8 cellular contexts compared by ENCODE assay signal in genomic region chr12:12999959-13000615, GRCh38. TPM values are rescaled to one million over a fixed set of nuclear protein-coding genes. Genes with fewer than 3 reads are reported as not detected.
DNase-seq lines count a peak whose midpoint lies in the region; ATAC-seq and TF ChIP-seq lines count a peak whose summit lies in the region.

TSS of gene HEBP1 (minus strand) at chr12:13000265. CDS start at chr12:13000114, 151 bp downstream.

- H3K4me3 ChIP-seq in AG09309 (ENCODE audit: control insufficient read depth, low read depth, low read length) (peak within 1 kb of the TSS; percentile 73), choroid plexus epithelial cell (ENCODE audit: low read depth, low read length) (peak within 1 kb of the TSS; percentile 75)

- peak; percentile 85 for ATAC-seq in HG03442 (IDR thresholded peaks at IDR 0.05; ENCODE audit: unreplicated experiment)

- peak; percentile 44 for DNase-seq in AG09309 (ENCODE audit: low read depth)
- DNase-seq in GM19240 (ENCODE audit: insufficient read length, low spot score), result peak; percentile 68
- peak; percentile 88 for DNase-seq in NCI-H510A treated with DMSO at 0.1 percent for 48 hours (lab: John Stamatoyannopoulos, UW)
- DNase-seq in activated CD4-positive, alpha-beta T cell treated with anti-CD3 and anti-CD28 coated beads, Interleukin-2, amount 10 ng/mL, durations not matched to agents 24 days and 14 days, result peak; percentile 98
- peak; percentile 93 for DNase-seq in choroid plexus epithelial cell (ENCODE audit: low read depth)
- peak; percentile 90 for DNase-seq in kidney tubule cell (ENCODE audit: low spot score)
- peak; percentile 91 to 98 for DNase-seq in stimulated activated CD4-positive, alpha-beta T cell treated with anti-CD3 and anti-CD28 coated beads, Interleukin-1b, Interleukin-23, amount 100 ng/mL, for 1 hour (ENCODE audit: low read depth in 2 of 2)

- H3K36me3 Mint-ChIP-seq in activated CD4-positive, alpha-beta T cell treated with anti-CD3 and anti-CD28 coated beads, Interleukin-2, amount 10 ng/mL, durations not matched to agents 24 days and 14 days (ENCODE audit: low read depth), result no peaks in the 10 kb centered on the region

- peak within 1 kb of the TSS; percentile 91 for H3K4me3 Mint-ChIP-seq in activated CD4-positive, alpha-beta T cell treated with anti-CD3 and anti-CD28 coated beads, Interleukin-2, amount 10 ng/mL, durations not matched to agents 24 days and 14 days

- peak within 1 kb of the TSS; percentile 89 for H3K27ac Mint-ChIP-seq in activated CD4-positive, alpha-beta T cell treated with anti-CD3 and anti-CD28 coated beads, Interleukin-2, amount 10 ng/mL, durations not matched to agents 24 days and 14 days

- no peak for TF ChIP-seq CTCF in AG09309 (IDR thresholded peaks at IDR 0.05; ENCODE audit: control insufficient read depth, insufficient read depth, low read depth, low read length, missing control alignments)
- TF ChIP-seq CTCF in choroid plexus epithelial cell (conservative IDR thresholded peaks at IDR 0.05; ENCODE audit: low read depth, low read length), result no peak

- H3K27me3 Mint-ChIP-seq in activated CD4-positive, alpha-beta T cell treated with anti-CD3 and anti-CD28 coated beads, Interleukin-2, amount 10 ng/mL, durations not matched to agents 24 days and 14 days, result peaks cover 25% of the 10 kb centered on the region

- H3K4me1 Mint-ChIP-seq in activated CD4-positive, alpha-beta T cell treated with anti-CD3 and anti-CD28 coated beads, Interleukin-2, amount 10 ng/mL, durations not matched to agents 24 days and 14 days, result peaks cover 30% of the 10 kb centered on the region

- H3K9me3 Mint-ChIP-seq in activated CD4-positive, alpha-beta T cell treated with anti-CD3 and anti-CD28 coated beads, Interleukin-2, amount 10 ng/mL, durations not matched to agents 24 days and 14 days, result no peaks in the 10 kb centered on the region

- intact Hi-C loops in activated CD4-positive, alpha-beta T cell treated with anti-CD3 and anti-CD28 coated beads, Interleukin-2, amount 10 ng/mL, durations not matched to agents 24 days and 14 days (cut with micrococcal nuclease), result loop anchor here (1.0 to 10.0 kb wide), 7 partner anchors 44 to 1365 kb away; partner anchors contain the start of genes ATF7IP, EMP1 and FAM234B

RNA-seq across cellular contexts. Expression of gene HEBP1, which starts in this region (rescaled TPM):
- total RNA-seq in activated CD4-positive, alpha-beta T cell treated with anti-CD3 and anti-CD28 coated beads, Interleukin-2, amount 10 ng/mL, durations not matched to agents 24 days and 14 days, result 12.0 and 13.8 TPM in 2 replicates

Comparison
In these comparisons a context has a peak if more than half of its experiments do, and no peak if none do; other contexts are left out.
1. Peak in every context shown above with its lines: DNase-seq, ATAC-seq and H3K4me3 ChIP-seq.
2. DNase-seq: peak in every context shown above with its lines; median percentile 98 in activated CD4-positive, alpha-beta T cell treated with anti-CD3 and anti-CD28 coated beads, Interleukin-2, amount 10 ng/mL, durations not matched to agents 24 days and 14 days; 94 in stimulated activated CD4-positive, alpha-beta T cell treated with anti-CD3 and anti-CD28 coated beads, Interleukin-1b, Interleukin-23, amount 100 ng/mL, for 1 hour; 93 in choroid plexus epithelial cell; 90 in kidney tubule cell; 88 in NCI-H510A treated with DMSO at 0.1 percent for 48 hours; 68 in GM19240; 44 in AG09309.